In the genomic region with DNA sequence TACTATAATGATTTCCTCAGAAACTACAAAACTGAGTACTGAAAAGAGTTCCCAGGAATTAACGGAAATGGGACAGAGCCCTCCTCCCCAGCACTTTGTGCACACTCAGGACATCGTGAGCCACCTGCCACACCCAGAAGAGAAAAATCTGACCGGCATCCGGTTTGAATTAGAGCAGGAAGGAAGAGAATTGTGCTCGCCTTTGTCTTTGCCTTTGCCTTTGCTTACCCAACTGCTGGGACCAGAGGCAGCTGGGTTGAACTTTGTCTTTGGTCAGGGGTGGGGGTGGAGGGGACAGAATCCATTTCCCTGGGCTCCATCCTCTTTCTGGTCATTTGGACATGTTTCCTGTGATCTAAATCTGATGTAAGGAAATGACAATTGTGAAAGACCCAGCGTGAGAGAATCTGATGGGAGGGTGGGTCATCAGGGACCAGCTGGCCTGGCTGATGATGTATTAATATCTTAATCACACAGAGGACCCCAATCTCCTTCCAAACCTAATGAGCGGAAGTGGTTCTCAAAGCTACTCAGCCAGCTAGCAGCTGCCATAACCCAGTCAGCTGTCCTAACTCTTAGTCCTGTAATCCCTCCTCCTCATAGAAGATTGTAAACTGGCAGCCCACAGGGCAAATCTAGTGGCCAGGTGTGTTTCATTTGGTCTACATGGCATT, we compare ENCODE assay signal across 8 cellular contexts. TPM values are rescaled to one million over a fixed set of nuclear protein-coding genes. Genes with fewer than 3 reads are reported as not detected.
DNase-seq lines count a peak whose midpoint lies in the region; TF ChIP-seq lines count a peak whose summit lies in the region.

No MANE protein-coding gene starts in this region.

- no peaks in the 10 kb centered on the region for H3K27me3 ChIP-seq in MM.1S (replicated peaks; ENCODE audit: insufficient read depth, low read length)
- no peaks in the 10 kb centered on the region for H3K27me3 ChIP-seq in adrenal gland
- no peaks in the 10 kb centered on the region for H3K27me3 ChIP-seq in muscle layer of colon (ENCODE audit: control insufficient read depth in 1 of 2, insufficient read depth in 2 of 2, low read length in 2 of 2)

- intact Hi-C loops in adrenal gland (cut with DNase I) = loop anchor here (5.0 to 10.0 kb wide), 3 partner anchors 46 to 64 kb away; partner anchors contain the start of gene RNF185 (in 1 of the 2)

- H3F3A ChIP-seq in MM.1S (ENCODE audit: insufficient read depth, low read length) = peaks cover 3% of the 10 kb centered on the region

- H3K4me2 ChIP-seq in MM.1S (ENCODE audit: low read depth, low read length) = peak overlapping the region; percentile 67

- TF ChIP-seq POLR2A in adrenal gland (IDR thresholded peaks at IDR 0.05) = no peak

- H3K79me2 ChIP-seq in MM.1S (ENCODE audit: low read length) = peaks cover 39% of the 10 kb centered on the region

- DNase-seq in AG10803 (ENCODE audit: low read depth) (peak; percentile 69), MM.1S (peak; percentile 41), adrenal gland (peak in 6 of 7 donors; percentile 44 to 73 (median 53)), amygdala (lab: John Stamatoyannopoulos, UW) (no peak), ACHN (no peak), Kasumi-1 (lab: John Stamatoyannopoulos, UW) (no peak), NCI-H187 treated with DMSO at 0.1 percent for 48 hours (lab: John Stamatoyannopoulos, UW) (no peak)

- H3K27ac ChIP-seq in MM.1S (ENCODE audit: low read length) (peak overlapping the region; percentile 40; the same call in 1 of the 2 replicates), adrenal gland (peak overlapping the region in 4 of 5 donors; percentile 29 to 87 (median 54)), muscle layer of colon (ENCODE audit: low read depth, low read length) (peak overlapping the region; percentile 73)

- H3K9me2 ChIP-seq in MM.1S (replicated peaks; ENCODE audit: insufficient read depth, low read length) = no peaks in the 10 kb centered on the region

- H3K9ac ChIP-seq in MM.1S (ENCODE audit: low read length) = no peak overlapping the region
- peak overlapping the region; percentile 51 for H3K9ac ChIP-seq in muscle layer of colon (ENCODE audit: low read length)

- H3K4me3 ChIP-seq in AG10803 (ENCODE audit: low read length) (no peak overlapping the region), MM.1S (ENCODE audit: low read length) (no peak overlapping the region), adrenal gland (no peak overlapping the region), muscle layer of colon (ENCODE audit: low read depth in 1 of 2, low read length in 2 of 2) (no peak overlapping the region)

- TF ChIP-seq CTCF in AG10803 (conservative IDR thresholded peaks at IDR 0.05; ENCODE audit: low read length) (no peak), MM.1S (IDR thresholded peaks at IDR 0.05; ENCODE audit: low read length) (no peak), adrenal gland (IDR thresholded peaks at IDR 0.05) (no peak)

- H3K36me3 ChIP-seq in MM.1S (replicated peaks; ENCODE audit: insufficient read depth, low read length) (no peaks in the 10 kb centered on the region), adrenal gland (replicated peaks in 1 of 2) (no peaks in the 10 kb centered on the region), muscle layer of colon (ENCODE audit: insufficient read depth, low read length) (peaks cover 4% of the 10 kb centered on the region)

- H3K4me1 ChIP-seq in MM.1S (ENCODE audit: low read length) (peaks cover 23% of the 10 kb centered on the region), adrenal gland (replicated peaks in 1 of 2) (peaks cover 6 to 22% of the 10 kb centered on the region in 2 donors), muscle layer of colon (ENCODE audit: insufficient read depth, low read length) (peaks cover 21% of the 10 kb centered on the region)

- H4K20me1 ChIP-seq in MM.1S (ENCODE audit: insufficient read depth, low read length) = no peaks in the 10 kb centered on the region

- peak overlapping the region; percentile 68 for H2AFZ ChIP-seq in MM.1S (ENCODE audit: low read length)

- WGBS in adrenal gland, 4 donors = 53 to 66% (median 64%) methylated on average over 7 of the region's 7 CpGs

- no peaks in the 10 kb centered on the region for H3K9me3 ChIP-seq in MM.1S (replicated peaks; ENCODE audit: insufficient read depth, low read length)
- no peaks in the 10 kb centered on the region for H3K9me3 ChIP-seq in adrenal gland (replicated peaks in 1 of 3)
- H3K9me3 ChIP-seq in muscle layer of colon (ENCODE audit: low read length) = no peaks in the 10 kb centered on the region

- in situ Hi-C loops in ACHN (cut with HindIII; ENCODE audit: low pct_ligation_motif_present, low pct_unique_long_range_greater_than_20kb, low sequenced_read_pairs) = no loop called here

RNA-seq across cellular contexts. Expression of gene LIMK2, which starts 1.1 kb away (rescaled TPM):
- total RNA-seq in adrenal gland = 10 to 100 TPM; 17.8 to 36.1 (median 26.7) TPM
- 10 to 100 TPM; 12.6 to 18.7 (median 14.9) TPM for polyA plus RNA-seq in adrenal gland

RNA-seq across cellular contexts. Expression of gene RNF185, which starts 51.0 kb away (rescaled TPM):
- 10 to 100 TPM; 15.9 to 45.5 (median 36.0) TPM for total RNA-seq in adrenal gland
- polyA plus RNA-seq in adrenal gland = 10 to 100 TPM; 16.0 to 41.7 (median 16.4) TPM

Comparison
In these comparisons a context has a peak if more than half of its experiments do, and no peak if none do; other contexts are left out.
1. DNase-seq: peak in AG10803 (single experiment), MM.1S (single experiment) and adrenal gland (6 of 7); none in amygdala (0 of 56), ACHN (single experiment), Kasumi-1 (0 of 2) and NCI-H187 treated with DMSO at 0.1 percent for 48 hours (single experiment).
2. Peak in every context shown above with its lines, with median percentiles within 50 percentile points of each other: H3K27ac ChIP-seq.